ENCODE assay signal across 1 cellular context in the genomic region with DNA sequence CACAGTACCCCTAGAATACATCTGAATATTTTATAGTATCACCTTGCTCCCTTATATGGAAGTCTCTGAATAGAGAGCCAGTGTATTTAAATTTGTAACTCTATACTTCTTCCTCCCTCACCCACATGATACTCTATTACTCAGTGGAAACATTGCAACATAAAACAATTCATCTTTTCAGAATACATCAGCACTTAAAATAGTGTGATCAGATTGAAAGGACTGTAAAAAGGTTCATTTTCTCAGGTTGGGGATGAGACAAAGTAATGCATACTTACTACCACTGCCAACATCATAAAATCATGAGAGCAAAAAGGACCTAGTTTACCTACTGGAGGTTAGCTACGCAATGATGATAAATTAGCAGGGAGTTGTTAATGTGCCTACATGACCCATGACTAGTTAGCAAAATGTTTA.
TF ChIP-seq lines count a peak whose summit lies in the region.

No MANE protein-coding gene starts in this region.

TF ChIP-seq in HEK293, 187 proteins besides CTCF, POLR2A, EP300 and RAD21 (continued from another document and continues in another):
- no peak for TF ChIP-seq ZNF341 (tag by site-specific recombination; IDR thresholded peaks at IDR 0.05; ENCODE audit: low read depth)
- TF ChIP-seq ZBTB8A (tag by site-specific recombination; IDR thresholded peaks at IDR 0.05) = no peak
- TF ChIP-seq, protein P1, sequence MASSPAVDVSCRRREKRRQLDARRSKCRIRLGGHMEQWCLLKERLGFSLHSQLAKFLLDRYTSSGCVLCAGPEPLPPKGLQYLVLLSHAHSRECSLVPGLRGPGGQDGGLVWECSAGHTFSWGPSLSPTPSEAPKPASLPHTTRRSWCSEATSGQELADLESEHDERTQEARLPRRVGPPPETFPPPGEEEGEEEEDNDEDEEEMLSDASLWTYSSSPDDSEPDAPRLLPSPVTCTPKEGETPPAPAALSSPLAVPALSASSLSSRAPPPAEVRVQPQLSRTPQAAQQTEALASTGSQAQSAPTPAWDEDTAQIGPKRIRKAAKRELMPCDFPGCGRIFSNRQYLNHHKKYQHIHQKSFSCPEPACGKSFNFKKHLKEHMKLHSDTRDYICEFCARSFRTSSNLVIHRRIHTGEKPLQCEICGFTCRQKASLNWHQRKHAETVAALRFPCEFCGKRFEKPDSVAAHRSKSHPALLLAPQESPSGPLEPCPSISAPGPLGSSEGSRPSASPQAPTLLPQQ (tag by site-specific recombination; IDR thresholded peaks at IDR 0.05) = no peak
- no peak for TF ChIP-seq HOXD13 (CRISPR knock-in tag; IDR thresholded peaks at IDR 0.05; ENCODE audit: borderline replicate concordance)
- TF ChIP-seq RBAK (tag by site-specific recombination; IDR thresholded peaks at IDR 0.05) = no peak
- no peak for TF ChIP-seq ZNF768 (tag by site-specific recombination; IDR thresholded peaks at IDR 0.05)
- 0 out of 2 replicates have a peak, but pooled peaks have one; percentile 26 for TF ChIP-seq KLF10 (tag by site-specific recombination; IDR thresholded peaks at IDR 0.05)
- TF ChIP-seq, protein P2, sequence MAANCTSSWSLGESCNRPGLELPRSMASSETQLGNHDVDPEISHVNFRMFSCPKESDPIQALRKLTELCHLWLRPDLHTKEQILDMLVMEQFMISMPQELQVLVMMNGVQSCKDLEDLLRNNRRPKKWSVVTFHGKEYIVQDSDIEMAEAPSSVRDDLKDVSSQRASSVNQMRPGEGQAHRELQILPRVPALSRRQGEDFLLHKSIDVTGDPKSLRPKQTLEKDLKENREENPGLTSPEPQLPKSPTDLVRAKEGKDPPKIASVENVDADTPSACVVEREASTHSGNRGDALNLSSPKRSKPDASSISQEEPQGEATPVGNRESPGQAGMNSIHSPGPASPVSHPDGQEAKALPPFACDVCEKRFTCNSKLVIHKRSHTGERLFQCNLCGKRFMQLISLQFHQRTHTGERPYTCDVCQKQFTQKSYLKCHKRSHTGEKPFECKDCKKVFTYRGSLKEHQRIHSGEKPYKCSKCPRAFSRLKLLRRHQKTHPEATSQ (tag by site-specific recombination; IDR thresholded peaks at IDR 0.05) = no peak
- TF ChIP-seq, protein P3, sequence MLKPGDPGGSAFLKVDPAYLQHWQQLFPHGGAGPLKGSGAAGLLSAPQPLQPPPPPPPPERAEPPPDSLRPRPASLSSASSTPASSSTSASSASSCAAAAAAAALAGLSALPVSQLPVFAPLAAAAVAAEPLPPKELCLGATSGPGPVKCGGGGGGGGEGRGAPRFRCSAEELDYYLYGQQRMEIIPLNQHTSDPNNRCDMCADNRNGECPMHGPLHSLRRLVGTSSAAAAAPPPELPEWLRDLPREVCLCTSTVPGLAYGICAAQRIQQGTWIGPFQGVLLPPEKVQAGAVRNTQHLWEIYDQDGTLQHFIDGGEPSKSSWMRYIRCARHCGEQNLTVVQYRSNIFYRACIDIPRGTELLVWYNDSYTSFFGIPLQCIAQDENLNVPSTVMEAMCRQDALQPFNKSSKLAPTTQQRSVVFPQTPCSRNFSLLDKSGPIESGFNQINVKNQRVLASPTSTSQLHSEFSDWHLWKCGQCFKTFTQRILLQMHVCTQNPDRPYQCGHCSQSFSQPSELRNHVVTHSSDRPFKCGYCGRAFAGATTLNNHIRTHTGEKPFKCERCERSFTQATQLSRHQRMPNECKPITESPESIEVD (tag by site-specific recombination; IDR thresholded peaks at IDR 0.05) = peak; percentile 67
- TF ChIP-seq SALL2 (tag by site-specific recombination; IDR thresholded peaks at IDR 0.05; ENCODE audit: borderline replicate concordance) = no peak
- no peak for TF ChIP-seq ZNF792 (tag by site-specific recombination; IDR thresholded peaks at IDR 0.05)
- no peak for TF ChIP-seq ZNF548 (tag by site-specific recombination; IDR thresholded peaks at IDR 0.05)
- TF ChIP-seq ZNF24 (tag by site-specific recombination; IDR thresholded peaks at IDR 0.05) = peak; percentile 75; the same call in 1 of the 2 replicates
- TF ChIP-seq ZNF121 (tag by site-specific recombination; IDR thresholded peaks at IDR 0.05) = no peak
- TF ChIP-seq ZNF426 (tag by site-specific recombination; IDR thresholded peaks at IDR 0.05) = no peak
- no peak for TF ChIP-seq ZNF560 (tag by site-specific recombination; IDR thresholded peaks at IDR 0.05; ENCODE audit: borderline replicate concordance)
- no peak for TF ChIP-seq ZNF580 (tag by site-specific recombination; IDR thresholded peaks at IDR 0.05)
- TF ChIP-seq IKZF3 (tag by site-specific recombination; IDR thresholded peaks at IDR 0.05) = peak; percentile 27; the same call in 1 of the 2 replicates
- TF ChIP-seq GFI1B (tag by site-specific recombination; IDR thresholded peaks at IDR 0.05) = peak; percentile 57; the same call in 1 of the 2 replicates
- TF ChIP-seq ZSCAN16 (tag by site-specific recombination; IDR thresholded peaks at IDR 0.05) = no peak
- peak; percentile 40; the same call in 1 of the 2 replicates for TF ChIP-seq BCL6B (tag by site-specific recombination; IDR thresholded peaks at IDR 0.05)
- peak; percentile 49; the same call in 1 of the 2 replicates for TF ChIP-seq ZNF394 (tag by site-specific recombination; IDR thresholded peaks at IDR 0.05; ENCODE audit: borderline replicate concordance)
- TF ChIP-seq ZFHX2 (tag by site-specific recombination; conservative IDR thresholded peaks at IDR 0.05) = no peak
- no peak for TF ChIP-seq ZNF785 (tag by site-specific recombination; IDR thresholded peaks at IDR 0.05)
- TF ChIP-seq ZBTB11 (tag by site-specific recombination; conservative IDR thresholded peaks at IDR 0.05; ENCODE audit: low read depth) = no peak
- TF ChIP-seq ZEB2 (tag by site-specific recombination; IDR thresholded peaks at IDR 0.05) = 0 out of 2 replicates have a peak, but pooled peaks have one; percentile 60
- peak; percentile 70 for TF ChIP-seq ZNF629 (tag by site-specific recombination; IDR thresholded peaks at IDR 0.05)
- TF ChIP-seq, protein P4, sequence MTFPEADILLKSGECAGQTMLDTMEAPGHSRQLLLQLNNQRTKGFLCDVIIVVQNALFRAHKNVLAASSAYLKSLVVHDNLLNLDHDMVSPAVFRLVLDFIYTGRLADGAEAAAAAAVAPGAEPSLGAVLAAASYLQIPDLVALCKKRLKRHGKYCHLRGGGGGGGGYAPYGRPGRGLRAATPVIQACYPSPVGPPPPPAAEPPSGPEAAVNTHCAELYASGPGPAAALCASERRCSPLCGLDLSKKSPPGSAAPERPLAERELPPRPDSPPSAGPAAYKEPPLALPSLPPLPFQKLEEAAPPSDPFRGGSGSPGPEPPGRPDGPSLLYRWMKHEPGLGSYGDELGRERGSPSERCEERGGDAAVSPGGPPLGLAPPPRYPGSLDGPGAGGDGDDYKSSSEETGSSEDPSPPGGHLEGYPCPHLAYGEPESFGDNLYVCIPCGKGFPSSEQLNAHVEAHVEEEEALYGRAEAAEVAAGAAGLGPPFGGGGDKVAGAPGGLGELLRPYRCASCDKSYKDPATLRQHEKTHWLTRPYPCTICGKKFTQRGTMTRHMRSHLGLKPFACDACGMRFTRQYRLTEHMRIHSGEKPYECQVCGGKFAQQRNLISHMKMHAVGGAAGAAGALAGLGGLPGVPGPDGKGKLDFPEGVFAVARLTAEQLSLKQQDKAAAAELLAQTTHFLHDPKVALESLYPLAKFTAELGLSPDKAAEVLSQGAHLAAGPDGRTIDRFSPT (tag by site-specific recombination; IDR thresholded peaks at IDR 0.05) = peak; percentile 67
- TF ChIP-seq ZNF391 (tag by site-specific recombination; IDR thresholded peaks at IDR 0.05; ENCODE audit: borderline replicate concordance, low read depth) = 0 out of 2 replicates have a peak, but pooled peaks have one; percentile 44
- TF ChIP-seq, protein P5, sequence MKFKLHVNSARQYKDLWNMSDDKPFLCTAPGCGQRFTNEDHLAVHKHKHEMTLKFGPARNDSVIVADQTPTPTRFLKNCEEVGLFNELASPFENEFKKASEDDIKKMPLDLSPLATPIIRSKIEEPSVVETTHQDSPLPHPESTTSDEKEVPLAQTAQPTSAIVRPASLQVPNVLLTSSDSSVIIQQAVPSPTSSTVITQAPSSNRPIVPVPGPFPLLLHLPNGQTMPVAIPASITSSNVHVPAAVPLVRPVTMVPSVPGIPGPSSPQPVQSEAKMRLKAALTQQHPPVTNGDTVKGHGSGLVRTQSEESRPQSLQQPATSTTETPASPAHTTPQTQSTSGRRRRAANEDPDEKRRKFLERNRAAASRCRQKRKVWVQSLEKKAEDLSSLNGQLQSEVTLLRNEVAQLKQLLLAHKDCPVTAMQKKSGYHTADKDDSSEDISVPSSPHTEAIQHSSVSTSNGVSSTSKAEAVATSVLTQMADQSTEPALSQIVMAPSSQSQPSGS (tag by site-specific recombination; IDR thresholded peaks at IDR 0.05; ENCODE audit: low read depth) = 0 out of 2 replicates have a peak, but pooled peaks have one; percentile 5
- TF ChIP-seq INSM2 (tag by site-specific recombination; IDR thresholded peaks at IDR 0.05) = peak; percentile 76
- no peak for TF ChIP-seq ZNF501 (tag by site-specific recombination; IDR thresholded peaks at IDR 0.05)
- TF ChIP-seq ZNF366 (tag by site-specific recombination; conservative IDR thresholded peaks at IDR 0.05) = peak; percentile 77
- 0 out of 2 replicates have a peak, but pooled peaks have one; percentile 22 for TF ChIP-seq KLF16 (tag by site-specific recombination; IDR thresholded peaks at IDR 0.05)
- TF ChIP-seq ZNF18 (tag by site-specific recombination; IDR thresholded peaks at IDR 0.05) = peak; percentile 59; the same call in 1 of the 2 replicates
